In genomic region chr22:19717691-19718254, GRCh38 we compare ENCODE assay signal across 9 cellular contexts. TPM values are rescaled to one million over a fixed set of nuclear protein-coding genes. Genes with fewer than 3 reads are reported as not detected.
DNase-seq lines count a peak whose midpoint lies in the region; ATAC-seq and TF ChIP-seq lines count a peak whose summit lies in the region.
"Had no signal": no experiment of that assay in that cellular context is flagged by ENCODE, and none has a peak within 500 bp of the region (broad histone marks: within the 10 kb centered on the region; RNA-seq: fewer than 3 reads in every experiment).

No MANE protein-coding gene starts in this region.

- TF ChIP-seq POLR2A in Peyer's patch (IDR thresholded peaks at IDR 0.05), result no peak

- peak overlapping the region; percentile 59 for H3K4me3 Mint-ChIP-seq in activated T-helper 17 cell treated with anti-CD3 and anti-CD28 coated beads, Interleukin-2, amount 50 U/mL, for 72 hours
- peak overlapping the region; percentile 67 for H3K4me3 Mint-ChIP-seq in natural killer cell treated with Interleukin-12 subunit alpha and Interleukin-12 subunit beta and Interleukin-15 and Interleukin-18, amount 100 ng/mL, for 72 hours

- H3K4me3 ChIP-seq in DND-41 (ENCODE audit: low read depth in 1 of 2, low read length in 2 of 2) (peak overlapping the region; percentile 26 to 70; a peak in 3 of 4 replicates), Peyer's patch (peak overlapping the region; percentile 48 to 73 (median 65)), fibroblast of pulmonary artery (replicated peaks; ENCODE audit: low read depth, low read length) (peak overlapping the region; percentile 52)

- H3K4me2 ChIP-seq in DND-41 (ENCODE audit: insufficient read depth, low read length), result peak overlapping the region; percentile 97

- H3K9me3 ChIP-seq in DND-41 (ENCODE audit: insufficient read depth, low read length, severe bottlenecking) (no peaks in the 10 kb centered on the region), Peyer's patch (no peaks in the 10 kb centered on the region)

- H3K27ac ChIP-seq in DND-41 (ENCODE audit: low read length) (peak overlapping the region; percentile 77), Peyer's patch (peak overlapping the region in 2 of 4 donors; percentile 25 to 35)

- no peaks in the 10 kb centered on the region for H3K79me2 ChIP-seq in DND-41 (ENCODE audit: insufficient read depth, low read length)

- peaks cover 24% of the 10 kb centered on the region for H3K27me3 Mint-ChIP-seq in activated T-helper 17 cell treated with anti-CD3 and anti-CD28 coated beads, Interleukin-2, amount 50 U/mL, for 72 hours
- H3K27me3 Mint-ChIP-seq in natural killer cell treated with Interleukin-12 subunit alpha and Interleukin-12 subunit beta and Interleukin-15 and Interleukin-18, amount 100 ng/mL, for 72 hours, result peaks cover 11 to 29% of the 10 kb centered on the region in 2 donors

- TF ChIP-seq CTCF in DND-41 (IDR thresholded peaks at IDR 0.05; ENCODE audit: borderline replicate concordance, extremely low read depth, low read length, poor library complexity, severe bottlenecking), result peak; percentile 91
- TF ChIP-seq CTCF in Peyer's patch (IDR thresholded peaks at IDR 0.05), result peak; percentile 89 to 97 (median 93)
- peak; percentile 44 for TF ChIP-seq CTCF in fibroblast of pulmonary artery (IDR thresholded peaks at IDR 0.05; ENCODE audit: low read length, missing control alignments)

- H3K9ac ChIP-seq in DND-41 (ENCODE audit: low read depth, low read length), result peak overlapping the region; percentile 77

- DNase-seq in DND-41 (peak; percentile 81), Peyer's patch (peak; percentile 57 to 84 (median 82)), fibroblast of pulmonary artery (ENCODE audit: low read depth) (peak; percentile 63)
- peak; percentile 81 for DNase-seq in natural killer cell treated with Interleukin-12 subunit alpha and Interleukin-12 subunit beta and Interleukin-15 and Interleukin-18, amount 100 ng/mL, for 72 hours (ENCODE audit: low spot score)
- peak; percentile 72 for DNase-seq in stimulated activated naive CD4-positive, alpha-beta T cell treated with Interleukin-2 at 50 U/mL for 16 hours (lab: John Stamatoyannopoulos, UW)

- H3K36me3 ChIP-seq in DND-41 (ENCODE audit: insufficient read depth, low read length) (no peaks in the 10 kb centered on the region), Peyer's patch (no peaks in the 10 kb centered on the region)

- H3K27me3 ChIP-seq in DND-41 (ENCODE audit: insufficient read depth, low read length, poor library complexity) (no peaks in the 10 kb centered on the region), Peyer's patch (peaks cover 0 to 21% of the 10 kb centered on the region in 2 donors)

- ATAC-seq in DND-41 (ENCODE audit: insufficient read depth, low read depth), result peak; percentile 88
- peak; percentile 59 for ATAC-seq in HG02885 (IDR thresholded peaks at IDR 0.05; ENCODE audit: poor library complexity, unreplicated experiment)
- peak; percentile 93 for ATAC-seq in activated T-helper 17 cell treated with anti-CD3 and anti-CD28 coated beads, Interleukin-2, amount 50 U/mL, for 72 hours (replicated peaks)
- ATAC-seq in natural killer cell treated with Interleukin-12 subunit alpha and Interleukin-12 subunit beta and Interleukin-15 and Interleukin-18, amount 100 ng/mL, for 72 hours, result peak; percentile 86 to 92
- no peak for ATAC-seq in HG02642 (IDR thresholded peaks at IDR 0.05; ENCODE audit: poor library complexity, unreplicated experiment)

- no peaks in the 10 kb centered on the region for H3K4me1 Mint-ChIP-seq in activated T-helper 17 cell treated with anti-CD3 and anti-CD28 coated beads, Interleukin-2, amount 50 U/mL, for 72 hours
- H3K4me1 Mint-ChIP-seq in natural killer cell treated with Interleukin-12 subunit alpha and Interleukin-12 subunit beta and Interleukin-15 and Interleukin-18, amount 100 ng/mL, for 72 hours (ENCODE audit: low read depth in 2 of 2), result peaks cover 0 to 7% of the 10 kb centered on the region in 2 donors

- H2AFZ ChIP-seq in DND-41 (ENCODE audit: low read depth, low read length), result peak overlapping the region; percentile 98

- H4K20me1 ChIP-seq in DND-41 (ENCODE audit: insufficient read depth, low read length), result no peaks in the 10 kb centered on the region; the same call in 1 of the 2 replicates

- peaks cover 7% of the 10 kb centered on the region for H3K36me3 Mint-ChIP-seq in activated T-helper 17 cell treated with anti-CD3 and anti-CD28 coated beads, Interleukin-2, amount 50 U/mL, for 72 hours (ENCODE audit: low read depth)
- H3K36me3 Mint-ChIP-seq in natural killer cell treated with Interleukin-12 subunit alpha and Interleukin-12 subunit beta and Interleukin-15 and Interleukin-18, amount 100 ng/mL, for 72 hours, result no peaks in the 10 kb centered on the region

- no peak overlapping the region for H3K27ac Mint-ChIP-seq in activated T-helper 17 cell treated with anti-CD3 and anti-CD28 coated beads, Interleukin-2, amount 50 U/mL, for 72 hours
- H3K27ac Mint-ChIP-seq in natural killer cell treated with Interleukin-12 subunit alpha and Interleukin-12 subunit beta and Interleukin-15 and Interleukin-18, amount 100 ng/mL, for 72 hours, result no peak overlapping the region

- no peaks in the 10 kb centered on the region for H3K9me3 Mint-ChIP-seq in activated T-helper 17 cell treated with anti-CD3 and anti-CD28 coated beads, Interleukin-2, amount 50 U/mL, for 72 hours
- no peaks in the 10 kb centered on the region for H3K9me3 Mint-ChIP-seq in natural killer cell treated with Interleukin-12 subunit alpha and Interleukin-12 subunit beta and Interleukin-15 and Interleukin-18, amount 100 ng/mL, for 72 hours

- H3K4me1 ChIP-seq in DND-41 (ENCODE audit: insufficient read depth, low read length), result peaks cover 19% of the 10 kb centered on the region
- H3K4me1 ChIP-seq in Peyer's patch, result peaks cover 4 to 34% (median 9%) of the 10 kb centered on the region in 4 donors

RNA-seq across cellular contexts. Expression of gene SEPTIN5, which starts 3.5 kb away (rescaled TPM):
- 10 to 100 TPM in 1 of 4 donors, 1 to 10 TPM in 3; 2.8 to 20.6 (median 5.0) TPM for total RNA-seq in Peyer's patch
- total RNA-seq in activated T-helper 17 cell treated with anti-CD3 and anti-CD28 coated beads, Interleukin-2, amount 50 U/mL, for 72 hours, result under 1 TPM; 0.41 to 0.42 TPM
- total RNA-seq in natural killer cell treated with Interleukin-12 subunit alpha and Interleukin-12 subunit beta and Interleukin-15 and Interleukin-18, amount 100 ng/mL, for 72 hours, result not detected

RNA-seq across cellular contexts. Expression of gene GP1BB, which starts 5.6 kb away (rescaled TPM):
- total RNA-seq in Peyer's patch, result 1 to 10 TPM; 1.1 to 9.1 (median 2.0) TPM
- total RNA-seq in activated T-helper 17 cell treated with anti-CD3 and anti-CD28 coated beads, Interleukin-2, amount 50 U/mL, for 72 hours, result not detected
- total RNA-seq in natural killer cell treated with Interleukin-12 subunit alpha and Interleukin-12 subunit beta and Interleukin-15 and Interleukin-18, amount 100 ng/mL, for 72 hours, result not detected
- total RNA-seq: renal cortical epithelial cell had no signal

RNA-seq across cellular contexts. Expression of gene TBX1, which starts 42.8 kb away (rescaled TPM):
- 1 to 10 TPM in 2 of 4 donors, under 1 TPM in 1, not detected in 1; 0.70 to 4.1 (median 1.1) TPM for total RNA-seq in Peyer's patch
- total RNA-seq in activated T-helper 17 cell treated with anti-CD3 and anti-CD28 coated beads, Interleukin-2, amount 50 U/mL, for 72 hours, result not detected
- 1 to 10 TPM; 1.1 to 2.9 TPM for total RNA-seq in natural killer cell treated with Interleukin-12 subunit alpha and Interleukin-12 subunit beta and Interleukin-15 and Interleukin-18, amount 100 ng/mL, for 72 hours
